In the genomic region with DNA sequence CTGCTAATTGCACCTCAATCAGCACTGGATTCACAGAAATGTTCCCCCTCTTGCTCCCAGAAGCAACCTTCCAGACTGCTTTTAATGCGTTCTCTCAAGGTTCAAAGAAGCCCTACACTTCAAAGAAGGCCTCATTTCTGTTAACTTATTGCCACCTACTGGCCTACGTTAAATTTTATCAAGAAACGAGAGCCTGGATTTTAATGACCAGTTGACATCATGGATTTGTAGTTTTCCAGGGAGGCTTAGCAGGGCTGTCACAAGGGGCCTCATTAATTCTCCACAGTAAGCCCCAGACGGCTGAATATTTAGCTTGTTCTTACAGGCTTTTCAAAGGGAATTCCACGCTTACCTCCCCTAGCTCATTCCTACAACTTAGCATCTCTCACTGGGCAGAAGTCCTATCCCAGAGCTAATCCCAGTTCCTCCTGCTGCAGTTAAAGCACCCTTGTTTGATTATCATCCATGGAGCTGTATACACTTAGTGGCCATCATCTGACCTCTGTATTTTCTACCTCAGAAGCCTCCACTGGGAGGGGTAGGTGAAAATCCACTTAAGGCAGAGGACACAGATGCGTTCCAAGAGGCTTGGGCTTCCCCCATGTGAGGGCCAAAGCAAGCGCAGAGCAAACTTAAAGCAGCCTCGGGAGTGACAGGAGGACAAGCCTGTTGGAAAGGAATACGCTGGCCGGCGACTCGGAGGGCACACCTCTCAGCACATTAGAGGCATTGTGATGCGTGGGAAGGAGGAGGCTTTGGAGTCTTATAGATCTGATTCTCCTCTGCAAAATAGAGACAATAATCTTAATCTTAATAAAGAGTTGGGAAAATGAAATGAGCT, we compare ENCODE assay signal across 8 cellular contexts. TPM values are rescaled to one million over a fixed set of nuclear protein-coding genes. Genes with fewer than 3 reads are reported as not detected.
DNase-seq lines count a peak whose midpoint lies in the region; ATAC-seq, FAIRE-seq and TF ChIP-seq lines count a peak whose summit lies in the region.

No MANE protein-coding gene starts in this region.

- no peak for TF ChIP-seq POLR2A in HCT116 (IDR thresholded peaks at IDR 0.05; ENCODE audit: borderline replicate concordance, extremely low read depth, insufficient read depth, insufficient read length)

- no peak overlapping the region for H3K4me2 ChIP-seq in HCT116 (ENCODE audit: low read length)

- intact Hi-C loops in HCT116 (cut with micrococcal nuclease) (no loop called here), pancreas (cut with DNase I) (loop anchor here in 1 of 3 donors (10.0 kb wide), 1 partner anchor 247 kb away; no protein-coding TSS in a partner anchor)

- ATAC-seq in HCT116 (peak; percentile 70), pancreas (peak in 3 of 4 donors; percentile 27 to 74 (median 60)), GM18858 (IDR thresholded peaks at IDR 0.05; ENCODE audit: unreplicated experiment) (no peak), HG02970 (IDR thresholded peaks at IDR 0.05; ENCODE audit: low FRiP score, unreplicated experiment) (no peak)

- H3K9ac ChIP-seq in HCT116 (ENCODE audit: low read length) = no peak overlapping the region

- TF ChIP-seq CTCF in HCT116 (IDR thresholded peaks at IDR 0.05 in 2 of 3, conservative IDR thresholded peaks at IDR 0.05 in 1 of 3; ENCODE audit: borderline replicate concordance in 1 of 3, insufficient read depth in 1 of 3, low read depth in 2 of 3, low read length in 2 of 3) (peak; percentile 21 to 45 (median 45); a peak in 3 of 6 replicates), pancreas (IDR thresholded peaks at IDR 0.05) (peak in 1 of 4 donors; percentile 14)

- BruUV-seq in HCT116 (replicated peaks; lab: Mats Ljungman, UMichigan) = no TSS peak

- H3K36me3 ChIP-seq in HCT116 (ENCODE audit: control insufficient read depth in 1 of 2, insufficient read depth in 2 of 2, low read length in 2 of 2) = no peaks in the 10 kb centered on the region
- no peaks in the 10 kb centered on the region for H3K36me3 ChIP-seq in pancreas

- DNase-seq in HCT116 (ENCODE audit: low read depth, low spot score) (peak; percentile 23), NCI-H345 treated with DMSO at 0.1 percent for 48 hours (lab: John Stamatoyannopoulos, UW; ENCODE audit: unreplicated experiment) (peak; percentile 22), dermis blood vessel endothelial cell (peak; percentile 30), pancreas (no peak), SW 1271 (lab: John Stamatoyannopoulos, UW) (no peak)
- DNase-seq in activated CD4-positive, CD25-positive, alpha-beta regulatory T cell treated with anti-CD3 and anti-CD28 coated beads, Interleukin-2, amount 50 U/mL, for 72 hours = no peak

- H3K79me2 ChIP-seq in HCT116 (ENCODE audit: insufficient read depth, low read length) = no peaks in the 10 kb centered on the region

- H2AFZ ChIP-seq in HCT116 (ENCODE audit: low read depth, low read length, poor library complexity, severe bottlenecking) = no peak overlapping the region

- H3K9me2 ChIP-seq in HCT116 (ENCODE audit: insufficient read depth) = no peaks in the 10 kb centered on the region

- TF ChIP-seq RAD21 in HCT116 (IDR thresholded peaks at IDR 0.05; ENCODE audit: low read depth) = peak; percentile 67

- WGBS in pancreas, 2 donors = 18 to 26% methylated on average over 13 of the region's 13 CpGs

- H3K27ac ChIP-seq in HCT116 (ENCODE audit: low read depth, low read length) (no peak overlapping the region), pancreas (no peak overlapping the region)

- peaks cover under 1% of the 10 kb centered on the region; the same call in 1 of the 2 replicates for H3K27me3 ChIP-seq in HCT116 (ENCODE audit: insufficient read depth, low read length)
- no peaks in the 10 kb centered on the region for H3K27me3 ChIP-seq in pancreas

- FAIRE-seq in pancreas (lab: Jason Lieb, UNC) = no peak

- no peaks in the 10 kb centered on the region for H4K20me1 ChIP-seq in HCT116 (ENCODE audit: insufficient read depth)

- H3K4me1 ChIP-seq in HCT116 (ENCODE audit: control insufficient read depth in 1 of 2, insufficient read depth in 2 of 2, low read length in 2 of 2) (no peaks in the 10 kb centered on the region), pancreas (no peaks in the 10 kb centered on the region)

- RAD21 ChIA-PET in HCT116 (lab: Charles Lee; ENCODE audit: low non-redundant PET in 1 of 2, low total read pairs in 2 of 2, uncharacterized antibody in 2 of 2, unreplicated experiment in 2 of 2) = no interaction called here

- POLR2A ChIA-PET in HCT116 (lab: Charles Lee) = no interaction called here

- no peak overlapping the region for H3K4me3 ChIP-seq in HCT116 (replicated peaks in 1 of 2; ENCODE audit: low read depth in 1 of 2, low read length in 2 of 2)
- H3K4me3 ChIP-seq in pancreas = no peak overlapping the region

- no peaks in the 10 kb centered on the region for H3K9me3 ChIP-seq in HCT116 (ENCODE audit: control insufficient read depth in 1 of 2, insufficient read depth in 1 of 2, low read depth in 1 of 2, low read length in 2 of 2)
- no peaks in the 10 kb centered on the region for H3K9me3 ChIP-seq in pancreas

- CTCF ChIA-PET in HCT116 (lab: Charles Lee) = no interaction called here

TF ChIP-seq in HCT116, 20 proteins besides CTCF, POLR2A, EP300 and RAD21:
- TF ChIP-seq POLR2AphosphoS5 (IDR thresholded peaks at IDR 0.05; ENCODE audit: low read depth, low read length) (no peak), TCF7L2 (IDR thresholded peaks at IDR 0.05; ENCODE audit: borderline replicate concordance, extremely low read depth, insufficient read depth, insufficient read length) (peak; percentile 79), SP1 (IDR thresholded peaks at IDR 0.05; ENCODE audit: low read depth) (no peak)

RNA-seq across cellular contexts. Expression of gene CYP4X1, which starts 32.2 kb away (rescaled TPM):
- total RNA-seq in HCT116 (2021; ENCODE audit: unreplicated experiment) (not detected), dermis blood vessel endothelial cell (2.3 and 6.3 TPM in 2 replicates), pancreas (1 to 10 TPM in 4 of 6 donors, under 1 TPM in 2; 0.39 to 3.0 (median 1.5) TPM)
- polyA plus RNA-seq in HCT116 (2012) = not detected in 2 replicates
- 1 to 10 TPM; 1.1 to 3.5 TPM for polyA plus RNA-seq in pancreas

RNA-seq across cellular contexts. Expression of gene CYP4A11, which starts 50.0 kb away (rescaled TPM):
- total RNA-seq in HCT116 (2021; ENCODE audit: unreplicated experiment) = not detected
- polyA plus RNA-seq in HCT116 (2012) = not detected in 2 replicates
- not detected in 2 replicates for total RNA-seq in dermis blood vessel endothelial cell
- under 1 TPM in 4 of 6 donors, not detected in 2; 0.26 to 0.74 (median 0.35) TPM for total RNA-seq in pancreas
- polyA plus RNA-seq in pancreas = under 1 TPM; 0.23 to 0.87 TPM

Comparison
In these comparisons a context has a peak if more than half of its experiments do, and no peak if none do; other contexts are left out.
1. ATAC-seq: peak in HCT116 (single experiment) and pancreas (3 of 4); none in GM18858 (single experiment) and HG02970 (single experiment).
2. DNase-seq: peak in HCT116 (single experiment), NCI-H345 treated with DMSO at 0.1 percent for 48 hours (single experiment) and dermis blood vessel endothelial cell (single experiment); none in pancreas (0 of 6), activated CD4-positive, CD25-positive, alpha-beta regulatory T cell treated with anti-CD3 and anti-CD28 coated beads, Interleukin-2, amount 50 U/mL, for 72 hours (single experiment) and SW 1271 (0 of 2).